In genomic region chr10:36424377-36424971, GRCh38 we compare ENCODE assay signal across 20 cellular contexts.
DNase-seq lines count a peak whose midpoint lies in the region; ATAC-seq, FAIRE-seq and TF ChIP-seq lines count a peak whose summit lies in the region.
"Had no signal": no experiment of that assay in that cellular context is flagged by ENCODE, and none has a peak within 500 bp of the region (broad histone marks: within the 10 kb centered on the region; RNA-seq: fewer than 3 reads in every experiment).

No MANE protein-coding gene starts in this region.

- TF ChIP-seq CTCF in HEK293 (tag by site-specific recombination; IDR thresholded peaks at IDR 0.05) (no peak), bronchial epithelial cell (IDR thresholded peaks at IDR 0.05; ENCODE audit: insufficient read depth, low read length, severe bottlenecking) (no peak), nephron (IDR thresholded peaks at IDR 0.05; ENCODE audit: unreplicated experiment in 3 of 3) (no peak)

- ATAC-seq in HG03432 (IDR thresholded peaks at IDR 0.05; ENCODE audit: unreplicated experiment), result no peak

- CTCF ChIA-PET in HEK293 (lab: Yijun Ruan, JAX), result interaction anchor here (1.5 kb wide), 1 partner anchor 790 kb away, joined by 5 read pairs; no protein-coding TSS in a partner anchor

- DNase-seq in bronchial epithelial cell (ENCODE audit: low read depth) (peak; percentile 21), frontal cortex (ENCODE audit: low spot score in 2 of 2) (no peak), midbrain (lab: John Stamatoyannopoulos, UW) (no peak)
- DNase-seq: ACHN; BE2C; C1 segment of cervical spinal cord; CD4-positive, CD25-positive, alpha-beta regulatory T cell; CD8-positive, alpha-beta memory T cell; COR-L47; DMS 273 treated with DMSO at 0.1 percent for 48 hours; DMS53; DND-41; GM23248; HCEC 1CT had no signal

- no peak overlapping the region for H3K4me3 ChIP-seq in HEK293 (ENCODE audit: low read depth, low read length)
- no peak overlapping the region for H3K4me3 ChIP-seq in bronchial epithelial cell (ENCODE audit: low read depth, low read length)
- H3K4me3 ChIP-seq: GM23248 had no signal

- POLR2A ChIA-PET in HEK293 (lab: Yijun Ruan, JAX), result interaction anchor here (1.1 kb wide), 1 partner anchor 19 kb away, joined by 3 read pairs; no protein-coding TSS in a partner anchor

- H3K27ac Mint-ChIP-seq in nephron, result peak overlapping the region; percentile 9 to 72 (median 50)
- H3K27ac Mint-ChIP-seq: CD4-positive, CD25-positive, alpha-beta regulatory T cell; CD8-positive, alpha-beta memory T cell had no signal

- peaks cover 38% of the 10 kb centered on the region for H3K4me1 Mint-ChIP-seq in nephron
- H3K4me1 Mint-ChIP-seq: CD4-positive, CD25-positive, alpha-beta regulatory T cell; CD8-positive, alpha-beta memory T cell had no signal

- H3K36me3 Mint-ChIP-seq in nephron (ENCODE audit: low read depth), result no peaks in the 10 kb centered on the region
- H3K36me3 Mint-ChIP-seq: CD4-positive, CD25-positive, alpha-beta regulatory T cell had no signal

- no peaks in the 10 kb centered on the region for H3K36me3 ChIP-seq in HEK293 (ENCODE audit: control insufficient read depth in 2 of 2, insufficient read depth in 1 of 2, low read length in 2 of 2)
- H3K36me3 ChIP-seq in bronchial epithelial cell (ENCODE audit: control insufficient read depth, insufficient read depth, low read length), result no peaks in the 10 kb centered on the region
- H3K36me3 ChIP-seq: BE2C had no signal

- no peaks in the 10 kb centered on the region for H3K27me3 ChIP-seq in bronchial epithelial cell (ENCODE audit: control insufficient read depth, insufficient read depth, low read length)
- H3K27me3 ChIP-seq: BE2C had no signal

- H3K4me3 Mint-ChIP-seq in nephron, result no peak overlapping the region
- H3K4me3 Mint-ChIP-seq: CD4-positive, CD25-positive, alpha-beta regulatory T cell; CD8-positive, alpha-beta memory T cell had no signal

- no peaks in the 10 kb centered on the region for H3K9me3 ChIP-seq in HEK293 (ENCODE audit: control insufficient read depth, insufficient read depth, low read depth, low read length)
- H3K9me3 ChIP-seq: BE2C had no signal

- H3K9me3 Mint-ChIP-seq in nephron, result peaks cover 4% of the 10 kb centered on the region

- no peaks in the 10 kb centered on the region for H3K27me3 Mint-ChIP-seq in nephron (ENCODE audit: low read depth)
- H3K27me3 Mint-ChIP-seq: CD4-positive, CD25-positive, alpha-beta regulatory T cell; CD8-positive, alpha-beta memory T cell had no signal

- no peak for FAIRE-seq in bronchial epithelial cell (lab: Jason Lieb, UNC)
- FAIRE-seq in frontal cortex (lab: Jason Lieb, UNC), result no peak
- FAIRE-seq: G401.6, GM12891 had no signal

- H3K4me1 ChIP-seq in HEK293 (ENCODE audit: control insufficient read depth, insufficient read depth, low read length), result peaks cover 22% of the 10 kb centered on the region
- H3K4me1 ChIP-seq: BE2C had no signal

- peak overlapping the region; percentile 65 for H3K27ac ChIP-seq in HEK293 (ENCODE audit: extremely low read depth, low read depth, low read length)
- H3K27ac ChIP-seq: GM23248, HL-60 had no signal

TF ChIP-seq in HEK293, 187 proteins besides CTCF, POLR2A, EP300 and RAD21 (continues in another document):
- TF ChIP-seq ZNF10 (tag by site-specific recombination; IDR thresholded peaks at IDR 0.05) (no peak), PRDM6 (tag by site-specific recombination; IDR thresholded peaks at IDR 0.05) (peak; percentile 54), ZSCAN16 (tag by site-specific recombination; IDR thresholded peaks at IDR 0.05) (no peak), ZNF830 (tag by site-specific recombination; IDR thresholded peaks at IDR 0.05; ENCODE audit: low read depth) (no peak), SP3 (tag by site-specific recombination; IDR thresholded peaks at IDR 0.05) (no peak), OVOL3 (tag by site-specific recombination; IDR thresholded peaks at IDR 0.05) (0 out of 2 replicates have a peak, but pooled peaks have one; percentile 8), FEZF1 (tag by site-specific recombination; IDR thresholded peaks at IDR 0.05) (peak; percentile 55), MYNN (tag by site-specific recombination; IDR thresholded peaks at IDR 0.05; ENCODE audit: borderline replicate concordance) (no peak), ZNF624 (tag by site-specific recombination; IDR thresholded peaks at IDR 0.05) (no peak), ZNF596 (tag by site-specific recombination; IDR thresholded peaks at IDR 0.05) (no peak), ZIC2 (tag by site-specific recombination; IDR thresholded peaks at IDR 0.05) (no peak), HOXA7 (CRISPR knock-in tag; IDR thresholded peaks at IDR 0.05; ENCODE audit: borderline replicate concordance) (no peak), GFI1B (tag by site-specific recombination; IDR thresholded peaks at IDR 0.05) (peak; percentile 66; the same call in 1 of the 2 replicates), GLI2 (tag by site-specific recombination; IDR thresholded peaks at IDR 0.05; ENCODE audit: borderline replicate concordance, low read depth) (no peak), ZNF747 (tag by site-specific recombination; IDR thresholded peaks at IDR 0.05) (no peak), SP7 (tag by site-specific recombination; IDR thresholded peaks at IDR 0.05) (no peak), ZNF121 (tag by site-specific recombination; IDR thresholded peaks at IDR 0.05) (no peak), ZNF664 (tag by site-specific recombination; IDR thresholded peaks at IDR 0.05) (peak; percentile 46; the same call in 1 of the 2 replicates), SCRT2 (tag by site-specific recombination; IDR thresholded peaks at IDR 0.05) (no peak), EGR2 (tag by site-specific recombination; IDR thresholded peaks at IDR 0.05; ENCODE audit: low read depth) (no peak), ZNF266 (tag by site-specific recombination; IDR thresholded peaks at IDR 0.05; ENCODE audit: low read depth) (no peak), ZNF549 (tag by site-specific recombination; IDR thresholded peaks at IDR 0.05) (no peak), WT1 (tag by site-specific recombination; IDR thresholded peaks at IDR 0.05) (no peak), HOXC10 (CRISPR knock-in tag; IDR thresholded peaks at IDR 0.05) (no peak), ZNF623 (tag by site-specific recombination; IDR thresholded peaks at IDR 0.05) (no peak), ZNF202 (tag by site-specific recombination; IDR thresholded peaks at IDR 0.05; ENCODE audit: borderline replicate concordance) (no peak)
- TF ChIP-seq, protein P1, sequence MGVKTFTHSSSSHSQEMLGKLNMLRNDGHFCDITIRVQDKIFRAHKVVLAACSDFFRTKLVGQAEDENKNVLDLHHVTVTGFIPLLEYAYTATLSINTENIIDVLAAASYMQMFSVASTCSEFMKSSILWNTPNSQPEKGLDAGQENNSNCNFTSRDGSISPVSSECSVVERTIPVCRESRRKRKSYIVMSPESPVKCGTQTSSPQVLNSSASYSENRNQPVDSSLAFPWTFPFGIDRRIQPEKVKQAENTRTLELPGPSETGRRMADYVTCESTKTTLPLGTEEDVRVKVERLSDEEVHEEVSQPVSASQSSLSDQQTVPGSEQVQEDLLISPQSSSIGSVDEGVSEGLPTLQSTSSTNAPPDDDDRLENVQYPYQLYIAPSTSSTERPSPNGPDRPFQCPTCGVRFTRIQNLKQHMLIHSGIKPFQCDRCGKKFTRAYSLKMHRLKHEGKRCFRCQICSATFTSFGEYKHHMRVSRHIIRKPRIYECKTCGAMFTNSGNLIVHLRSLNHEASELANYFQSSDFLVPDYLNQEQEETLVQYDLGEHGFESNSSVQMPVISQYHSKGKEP (tag by site-specific recombination; IDR thresholded peaks at IDR 0.05), result peak; percentile 16; the same call in 1 of the 2 replicates
- TF ChIP-seq, protein P2, sequence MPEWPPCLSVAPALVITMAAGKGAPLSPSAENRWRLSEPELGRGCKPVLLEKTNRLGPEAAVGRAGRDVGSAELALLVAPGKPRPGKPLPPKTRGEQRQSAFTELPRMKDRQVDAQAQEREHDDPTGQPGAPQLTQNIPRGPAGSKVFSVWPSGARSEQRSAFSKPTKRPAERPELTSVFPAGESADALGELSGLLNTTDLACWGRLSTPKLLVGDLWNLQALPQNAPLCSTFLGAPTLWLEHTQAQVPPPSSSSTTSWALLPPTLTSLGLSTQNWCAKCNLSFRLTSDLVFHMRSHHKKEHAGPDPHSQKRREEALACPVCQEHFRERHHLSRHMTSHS (tag by site-specific recombination; IDR thresholded peaks at IDR 0.05), result no peak
- TF ChIP-seq, protein P3, sequence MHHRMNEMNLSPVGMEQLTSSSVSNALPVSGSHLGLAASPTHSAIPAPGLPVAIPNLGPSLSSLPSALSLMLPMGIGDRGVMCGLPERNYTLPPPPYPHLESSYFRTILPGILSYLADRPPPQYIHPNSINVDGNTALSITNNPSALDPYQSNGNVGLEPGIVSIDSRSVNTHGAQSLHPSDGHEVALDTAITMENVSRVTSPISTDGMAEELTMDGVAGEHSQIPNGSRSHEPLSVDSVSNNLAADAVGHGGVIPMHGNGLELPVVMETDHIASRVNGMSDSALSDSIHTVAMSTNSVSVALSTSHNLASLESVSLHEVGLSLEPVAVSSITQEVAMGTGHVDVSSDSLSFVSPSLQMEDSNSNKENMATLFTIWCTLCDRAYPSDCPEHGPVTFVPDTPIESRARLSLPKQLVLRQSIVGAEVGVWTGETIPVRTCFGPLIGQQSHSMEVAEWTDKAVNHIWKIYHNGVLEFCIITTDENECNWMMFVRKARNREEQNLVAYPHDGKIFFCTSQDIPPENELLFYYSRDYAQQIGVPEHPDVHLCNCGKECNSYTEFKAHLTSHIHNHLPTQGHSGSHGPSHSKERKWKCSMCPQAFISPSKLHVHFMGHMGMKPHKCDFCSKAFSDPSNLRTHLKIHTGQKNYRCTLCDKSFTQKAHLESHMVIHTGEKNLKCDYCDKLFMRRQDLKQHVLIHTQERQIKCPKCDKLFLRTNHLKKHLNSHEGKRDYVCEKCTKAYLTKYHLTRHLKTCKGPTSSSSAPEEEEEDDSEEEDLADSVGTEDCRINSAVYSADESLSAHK (tag by site-specific recombination; IDR thresholded peaks at IDR 0.05), result peak; percentile 99
